8 cellular contexts compared by ENCODE assay signal in genomic region chr11:131408011-131408640, GRCh38.
DNase-seq lines count a peak whose midpoint lies in the region; ATAC-seq and TF ChIP-seq lines count a peak whose summit lies in the region.

No MANE protein-coding gene starts in this region.

- H3K27ac ChIP-seq in HL-60 (replicated peaks) (no peak overlapping the region), VCaP (peak overlapping the region; percentile 98)

- ATAC-seq in GM21528 (IDR thresholded peaks at IDR 0.05; ENCODE audit: low FRiP score, unreplicated experiment) (no peak), HG02588 (IDR thresholded peaks at IDR 0.05; ENCODE audit: unreplicated experiment) (no peak), HG02970 (IDR thresholded peaks at IDR 0.05; ENCODE audit: low FRiP score, unreplicated experiment) (no peak)

- TF ChIP-seq CTCF in HL-60 (IDR thresholded peaks at IDR 0.05; ENCODE audit: insufficient read depth, low read length) = peak; percentile 65
- TF ChIP-seq CTCF in VCaP (conservative IDR thresholded peaks at IDR 0.05) = peak; percentile 62

- H3K27me3 ChIP-seq in HL-60 (ENCODE audit: insufficient read depth, poor library complexity, severe bottlenecking) = no peaks in the 10 kb centered on the region

- no peak overlapping the region for H3K4me3 ChIP-seq in HL-60 (replicated peaks; ENCODE audit: insufficient read depth, low read length)

- DNase-seq in GF-D8 (lab: John Stamatoyannopoulos, UW) = peak; percentile 93
- DNase-seq in HL-60 (ENCODE audit: low read depth in 1 of 2, low spot score in 1 of 2) = peak; percentile 23 to 83
- DNase-seq in islet precursor cell = peak; percentile 83
- DNase-seq in SHP77 treated with DMSO at 0.1 percent for 48 hours (lab: John Stamatoyannopoulos, UW) = no peak
